ENCODE assay signal across 12 cellular contexts in the genomic region with DNA sequence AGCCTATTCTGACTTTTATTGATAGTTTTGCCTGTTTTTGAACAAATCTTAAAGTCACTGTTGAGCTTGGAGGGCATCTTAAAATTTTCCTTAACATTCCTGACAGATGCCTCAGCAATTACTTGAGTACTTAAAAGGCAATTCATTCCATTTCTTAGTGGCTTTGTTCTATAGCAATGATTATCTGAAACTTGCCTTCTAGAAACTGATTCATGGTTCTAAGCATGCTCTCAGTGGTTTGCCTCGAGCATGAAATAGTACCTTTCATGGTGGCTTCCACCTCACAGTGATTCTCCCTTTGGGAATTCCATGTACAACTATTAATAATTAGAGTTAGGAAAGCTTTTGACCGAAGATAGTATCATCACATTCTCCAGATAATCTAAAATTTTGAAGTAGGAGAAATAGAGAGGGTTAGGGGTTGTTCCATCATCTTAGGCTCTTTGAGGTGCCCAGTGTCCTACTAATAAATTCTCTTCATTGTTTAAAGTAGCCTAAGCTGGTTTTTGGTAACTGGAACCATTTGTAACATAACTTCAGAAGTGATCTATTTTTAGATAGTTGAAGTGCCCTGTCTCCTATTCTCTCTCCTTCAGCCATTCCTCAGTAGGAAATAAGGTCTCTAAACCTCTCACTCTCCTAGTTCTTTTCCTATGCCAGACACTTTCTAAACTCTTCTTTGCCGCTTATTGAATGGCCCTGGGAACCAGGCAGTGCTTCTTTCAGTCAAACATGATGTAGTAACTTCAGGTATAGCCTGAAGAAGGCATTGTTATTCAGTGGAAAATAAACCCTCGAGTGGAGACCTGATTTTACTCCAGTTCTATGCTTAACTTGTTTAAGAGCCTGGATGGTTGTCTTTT.
DNase-seq lines count a peak whose midpoint lies in the region; ATAC-seq and TF ChIP-seq lines count a peak whose summit lies in the region.
"Had no signal": no experiment of that assay in that cellular context is flagged by ENCODE, and none has a peak within 500 bp of the region (broad histone marks: within the 10 kb centered on the region; RNA-seq: fewer than 3 reads in every experiment).

No MANE protein-coding gene starts in this region.

- DNase-seq in ACHN (peak; percentile 25), HS-5 (ENCODE audit: low read depth) (peak; percentile 47), chondrocyte (ENCODE audit: low spot score) (no peak), NCI-H2029 (lab: John Stamatoyannopoulos, UW) (no peak), superior temporal gyrus (ENCODE audit: extremely low spot score) (no peak)
- no peak for DNase-seq in activated T-cell treated with anti-CD3 and anti-CD28 coated beads, Interleukin-2, amount 50 U/mL, for 1 hour
- no peak for DNase-seq in activated T-cell treated with anti-CD3 and anti-CD28 coated beads, Interleukin-2, amount 50 U/mL, for 72 hours
- DNase-seq: CD8-positive, alpha-beta T cell; NCI-H2081 treated with DMSO at 0.1 percent for 48 hours; SHP77 had no signal

- H3K27ac Mint-ChIP-seq in chondrocyte (ENCODE audit: unreplicated experiment) = peak overlapping the region; percentile 72
- H3K27ac Mint-ChIP-seq in activated T-cell treated with anti-CD3 and anti-CD28 coated beads, Interleukin-2, amount 50 U/mL, for 72 hours = no peak overlapping the region
- H3K27ac Mint-ChIP-seq: CD8-positive, alpha-beta T cell had no signal

- no peak for ATAC-seq in activated T-cell treated with anti-CD3 and anti-CD28 coated beads, Interleukin-2, amount 50 U/mL, for 72 hours (replicated peaks in 1 of 2)
- ATAC-seq: CD8-positive, alpha-beta T cell had no signal

- H3K4me1 ChIP-seq in mesodermal cell (ENCODE audit: control insufficient read depth, insufficient read depth, low read length, poor library complexity, severe bottlenecking) = peaks cover 24% of the 10 kb centered on the region

- in situ Hi-C loops in ACHN (cut with HindIII; ENCODE audit: low pct_ligation_motif_present, low pct_unique_long_range_greater_than_20kb, low sequenced_read_pairs) = no loop called here

- H3K4me3 ChIP-seq in mesodermal cell (ENCODE audit: extremely low read depth, insufficient read depth, low read length, poor library complexity, severe bottlenecking) = no peak overlapping the region

- peaks cover 15% of the 10 kb centered on the region for H3K36me3 ChIP-seq in mesodermal cell (ENCODE audit: control insufficient read depth, insufficient read depth, low read length)

- H3K9me3 Mint-ChIP-seq in chondrocyte (ENCODE audit: low read depth) = no peaks in the 10 kb centered on the region
- H3K9me3 Mint-ChIP-seq in activated T-cell treated with anti-CD3 and anti-CD28 coated beads, Interleukin-2, amount 50 U/mL, for 72 hours = no peaks in the 10 kb centered on the region
- H3K9me3 Mint-ChIP-seq: brain; CD8-positive, alpha-beta T cell had no signal

- no peak for TF ChIP-seq CTCF in chondrocyte (IDR thresholded peaks at IDR 0.05)

- no peak overlapping the region for H3K4me3 Mint-ChIP-seq in chondrocyte (ENCODE audit: unreplicated experiment)
- no peak overlapping the region for H3K4me3 Mint-ChIP-seq in activated T-cell treated with anti-CD3 and anti-CD28 coated beads, Interleukin-2, amount 50 U/mL, for 72 hours
- H3K4me3 Mint-ChIP-seq: brain; CD8-positive, alpha-beta T cell had no signal

- no peaks in the 10 kb centered on the region for H3K9me3 ChIP-seq in mesodermal cell (ENCODE audit: control insufficient read depth, low read length)

- peaks cover 11% of the 10 kb centered on the region for H3K36me3 Mint-ChIP-seq in chondrocyte (ENCODE audit: low read depth)
- peaks cover 1 to 25% of the 10 kb centered on the region in 2 donors for H3K36me3 Mint-ChIP-seq in activated T-cell treated with anti-CD3 and anti-CD28 coated beads, Interleukin-2, amount 50 U/mL, for 72 hours (ENCODE audit: insufficient read depth in 2 of 2)

- H3K4me1 Mint-ChIP-seq in chondrocyte (ENCODE audit: low read depth) = peaks cover 58% of the 10 kb centered on the region
- H3K4me1 Mint-ChIP-seq in activated T-cell treated with anti-CD3 and anti-CD28 coated beads, Interleukin-2, amount 50 U/mL, for 72 hours (ENCODE audit: low read depth) = peaks cover 43% of the 10 kb centered on the region

- WGBS in mesodermal cell (ENCODE audit: insufficient coverage in 2 of 2), 2 experiments = 80% methylated on average over 2 of the region's 4 CpGs; no CpG with 5 or more reads in 1 of the 2 experiments

- no peaks in the 10 kb centered on the region for H3K27me3 Mint-ChIP-seq in chondrocyte (ENCODE audit: low read depth)
- no peaks in the 10 kb centered on the region for H3K27me3 Mint-ChIP-seq in activated T-cell treated with anti-CD3 and anti-CD28 coated beads, Interleukin-2, amount 50 U/mL, for 72 hours (ENCODE audit: low read depth)

- peak overlapping the region; percentile 74 for H3K27ac ChIP-seq in mesodermal cell (ENCODE audit: low read depth, low read length, severe bottlenecking)

Comparison
In these comparisons a context has a peak if more than half of its experiments do, and no peak if none do; other contexts are left out.
1. DNase-seq: peak in ACHN (single experiment) and HS-5 (single experiment); none in chondrocyte (single experiment), NCI-H2029 (single experiment), superior temporal gyrus (single experiment), activated T-cell treated with anti-CD3 and anti-CD28 coated beads, Interleukin-2, amount 50 U/mL, for 1 hour (single experiment) and activated T-cell treated with anti-CD3 and anti-CD28 coated beads, Interleukin-2, amount 50 U/mL, for 72 hours (0 of 2).